9 cellular contexts compared by ENCODE assay signal in the genomic region with DNA sequence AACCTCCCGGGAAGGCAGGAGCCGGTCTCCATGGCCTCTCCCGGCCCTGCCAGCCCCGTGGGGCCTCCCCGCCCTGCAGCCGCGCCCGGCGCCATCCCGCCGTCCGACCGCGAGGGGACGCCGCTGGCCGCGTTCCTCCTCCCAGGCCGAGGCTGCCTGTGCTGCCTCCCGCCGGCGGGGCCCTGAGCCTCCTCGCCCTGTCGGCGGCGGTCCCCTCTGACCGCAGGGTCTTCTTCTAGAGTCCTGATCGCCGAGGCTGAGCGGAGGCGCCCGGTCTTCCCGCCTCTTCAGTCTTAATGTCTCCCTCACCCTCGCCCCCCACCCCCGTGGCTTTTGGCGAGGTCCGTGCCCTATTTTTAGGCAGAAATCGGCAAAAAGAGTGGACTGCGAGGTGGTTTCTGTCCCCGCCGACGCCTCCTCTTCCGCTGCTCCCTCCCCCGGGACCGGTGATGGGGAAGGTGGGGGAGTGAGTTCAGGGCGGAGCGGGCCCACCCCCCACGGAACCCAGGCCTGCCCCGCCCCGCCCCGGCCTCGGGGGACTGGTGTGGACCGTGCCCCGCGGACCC. TPM values are rescaled to one million over a fixed set of nuclear protein-coding genes. Genes with fewer than 3 reads are reported as not detected.
DNase-seq lines count a peak whose midpoint lies in the region; ATAC-seq and TF ChIP-seq lines count a peak whose summit lies in the region.
"Had no signal": no experiment of that assay in that cellular context is flagged by ENCODE, and none has a peak within 500 bp of the region (broad histone marks: within the 10 kb centered on the region; RNA-seq: fewer than 3 reads in every experiment).

No MANE protein-coding gene starts in this region.

- peaks cover 22 to 26% of the 10 kb centered on the region in 2 donors for H3K27me3 Mint-ChIP-seq in natural killer cell (ENCODE audit: low read depth in 2 of 2)

- DNase-seq in activated gamma-delta T cell treated with Interleukin-2 at 50 U/mL for 16 hours: peak; percentile 54
- DNase-seq in activated gamma-delta T cell (lab: John Stamatoyannopoulos, UW): no peak
- peak; percentile 68 for DNase-seq in M059J (ENCODE audit: low read depth)
- DNase-seq in activated CD4-positive, alpha-beta T cell treated with anti-CD3 and anti-CD28 coated beads, Interleukin-2, amount 50 U/mL, for 4 hours: peak; percentile 25 to 33
- DNase-seq in epidermal melanocyte (ENCODE audit: insufficient read length, low spot score): peak; percentile 95
- DNase-seq in natural killer cell: peak; percentile 45
- DNase-seq in D341Med (ENCODE audit: low spot score): no peak
- DNase-seq in NCI-H1048 (lab: John Stamatoyannopoulos, UW): no peak

- peak; percentile 49 for TF ChIP-seq CTCF in natural killer cell (IDR thresholded peaks at IDR 0.05)

- no peaks in the 10 kb centered on the region for H3K36me3 Mint-ChIP-seq in natural killer cell

- no peak overlapping the region for H3K27ac Mint-ChIP-seq in natural killer cell

- ATAC-seq in natural killer cell: peak; percentile 56 to 80 (median 80)

- peak overlapping the region; percentile 45 for H3K4me3 Mint-ChIP-seq in natural killer cell

- H3K9me3 Mint-ChIP-seq in natural killer cell: no peaks in the 10 kb centered on the region

- intact Hi-C loops in natural killer cell (cut with micrococcal nuclease): no loop called here

- peaks cover 0 to 11% of the 10 kb centered on the region in 2 donors for H3K4me1 Mint-ChIP-seq in natural killer cell

RNA-seq across cellular contexts. Expression of gene CPNE7, which starts 0.8 kb away (rescaled TPM):
- total RNA-seq in M059J (2014; rRNA removed; shearing (Covaris generic)): 0.32 and 3.1 TPM in 2 replicates
- total RNA-seq in natural killer cell: 1 to 10 TPM; 1.1 to 1.8 (median 1.2) TPM

RNA-seq across cellular contexts. Expression of gene RPL13, which starts 14.3 kb away (rescaled TPM):
- 2,167 and 2,261 TPM in 2 replicates for total RNA-seq in M059J (2014; rRNA removed; shearing (Covaris generic))
- total RNA-seq in natural killer cell: 1,000 to 10,000 TPM; 1,286 to 1,549 (median 1,294) TPM

RNA-seq across cellular contexts. Expression of gene DPEP1, which starts 38.7 kb away (rescaled TPM):
- total RNA-seq in M059J (2014; rRNA removed; shearing (Covaris generic)): 0.79 TPM in 1 of 2 replicates, not detected in the other
- not detected for total RNA-seq in natural killer cell
- total RNA-seq: mononuclear cell had no signal

Comparison
In these comparisons a context has a peak if more than half of its experiments do, and no peak if none do; other contexts are left out.
1. DNase-seq: peak in activated gamma-delta T cell treated with Interleukin-2 at 50 U/mL for 16 hours (single experiment), M059J (single experiment), activated CD4-positive, alpha-beta T cell treated with anti-CD3 and anti-CD28 coated beads, Interleukin-2, amount 50 U/mL, for 4 hours (2 of 2), epidermal melanocyte (single experiment) and natural killer cell (single experiment); none in activated gamma-delta T cell (single experiment), D341Med (single experiment) and NCI-H1048 (single experiment).